ENCODE assay signal across 1 cellular context in the genomic region with DNA sequence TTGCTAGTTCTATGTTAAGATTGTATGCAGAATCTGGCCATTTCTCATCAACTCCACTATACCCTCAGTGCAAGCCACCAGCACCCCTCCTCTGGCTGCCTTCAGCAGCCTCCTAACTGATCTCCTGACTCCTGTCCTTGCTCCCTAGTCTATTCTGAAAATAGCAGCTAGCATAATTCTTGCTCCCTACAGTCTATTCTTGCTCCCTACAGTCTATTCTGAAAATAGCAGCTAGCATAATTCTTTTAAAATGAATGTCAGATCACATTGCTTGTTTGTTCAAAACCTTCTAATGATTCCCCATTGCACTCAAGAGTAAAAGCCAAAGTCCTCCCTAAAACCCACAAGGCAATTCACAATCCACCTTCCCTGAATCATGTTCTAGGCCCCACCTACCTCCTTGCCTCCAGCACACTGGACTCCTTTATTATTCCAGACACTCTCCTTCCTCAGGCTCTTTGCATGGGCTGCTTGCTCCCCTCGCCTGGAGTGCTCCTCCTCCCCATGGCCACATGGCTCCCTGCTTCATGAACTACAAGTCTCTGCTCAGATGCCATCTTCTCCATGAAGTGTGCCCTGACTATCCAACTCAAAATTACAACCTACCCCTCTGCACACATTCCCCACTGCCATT.
A peak's percentile ranks its signal among the peaks of the same experiment; 100 is the strongest.
TF ChIP-seq lines count a peak whose summit lies in the region.

No MANE protein-coding gene starts in this region.

TF ChIP-seq in K562, 482 proteins besides CTCF, POLR2A, EP300 and RAD21:
- TF ChIP-seq, protein P1, sequence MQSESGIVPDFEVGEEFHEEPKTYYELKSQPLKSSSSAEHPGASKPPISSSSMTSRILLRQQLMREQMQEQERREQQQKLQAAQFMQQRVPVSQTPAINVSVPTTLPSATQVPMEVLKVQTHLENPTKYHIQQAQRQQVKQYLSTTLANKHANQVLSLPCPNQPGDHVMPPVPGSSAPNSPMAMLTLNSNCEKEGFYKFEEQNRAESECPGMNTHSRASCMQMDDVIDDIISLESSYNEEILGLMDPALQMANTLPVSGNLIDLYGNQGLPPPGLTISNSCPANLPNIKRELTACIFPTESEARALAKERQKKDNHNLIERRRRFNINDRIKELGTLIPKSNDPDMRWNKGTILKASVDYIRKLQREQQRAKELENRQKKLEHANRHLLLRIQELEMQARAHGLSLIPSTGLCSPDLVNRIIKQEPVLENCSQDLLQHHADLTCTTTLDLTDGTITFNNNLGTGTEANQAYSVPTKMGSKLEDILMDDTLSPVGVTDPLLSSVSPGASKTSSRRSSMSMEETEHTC (IDR thresholded peaks at IDR 0.05): no peak
- TF ChIP-seq ZNF263 (CRISPR knock-in tag; IDR thresholded peaks at IDR 0.05; ENCODE audit: borderline replicate concordance) (peak; percentile 92), EWSR1 (IDR thresholded peaks at IDR 0.05; ENCODE audit: borderline replicate concordance, low read depth, partially characterized antibody) (no peak), KDM5B (IDR thresholded peaks at IDR 0.05; ENCODE audit: insufficient replicate concordance, low read depth, low read length) (no peak), ZNF146 (CRISPR knock-in tag; IDR thresholded peaks at IDR 0.05; ENCODE audit: unreplicated experiment) (no peak)
- TF ChIP-seq, protein P2, sequence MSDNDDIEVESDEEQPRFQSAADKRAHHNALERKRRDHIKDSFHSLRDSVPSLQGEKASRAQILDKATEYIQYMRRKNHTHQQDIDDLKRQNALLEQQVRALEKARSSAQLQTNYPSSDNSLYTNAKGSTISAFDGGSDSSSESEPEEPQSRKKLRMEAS (CRISPR knock-in tag; IDR thresholded peaks at IDR 0.05): no peak
